In genomic region chr3:24450142-24450932, GRCh38 we compare ENCODE assay signal across 27 cellular contexts. TPM values are rescaled to one million over a fixed set of nuclear protein-coding genes. Genes with fewer than 3 reads are reported as not detected.
DNase-seq lines count a peak whose midpoint lies in the region; ATAC-seq and TF ChIP-seq lines count a peak whose summit lies in the region.
"Had no signal": no experiment of that assay in that cellular context is flagged by ENCODE, and none has a peak within 500 bp of the region (broad histone marks: within the 10 kb centered on the region; RNA-seq: fewer than 3 reads in every experiment).

No MANE protein-coding gene starts in this region.

- H3K36me3 ChIP-seq in Caco-2 (ENCODE audit: control insufficient read depth, insufficient read depth, low read length) (no peaks in the 10 kb centered on the region), PC-9 (ENCODE audit: low read depth) (no peaks in the 10 kb centered on the region), psoas muscle (ENCODE audit: insufficient read depth in 1 of 2, low read depth in 1 of 2) (no peaks in the 10 kb centered on the region), mesendoderm (ENCODE audit: control insufficient read depth, insufficient read depth, low read length) (no peaks in the 10 kb centered on the region)
- H3K36me3 ChIP-seq: esophagus muscularis mucosa, gastroesophageal sphincter, sigmoid colon had no signal

- no peak overlapping the region for H2AK5ac ChIP-seq in mesendoderm (ENCODE audit: low read length)

- H3K79me2 ChIP-seq in PC-9 (ENCODE audit: low read depth) (peaks cover 41% of the 10 kb centered on the region), mesendoderm (ENCODE audit: control insufficient read depth, insufficient read depth, low read length) (no peaks in the 10 kb centered on the region)

- H3K9me3 ChIP-seq in Caco-2 (no peaks in the 10 kb centered on the region), PC-9 (ENCODE audit: insufficient read depth, low read depth) (no peaks in the 10 kb centered on the region), right cardiac atrium (ENCODE audit: control insufficient read depth, low read length) (no peaks in the 10 kb centered on the region), psoas muscle (no peaks in the 10 kb centered on the region)
- H3K9me3 ChIP-seq: esophagus muscularis mucosa, gastroesophageal sphincter, sigmoid colon had no signal

- DNase-seq in Caco-2 (peak in 1 of 2 experiments; percentile 16), PC-9 (peak in 1 of 2 experiments; percentile 64), right cardiac atrium (no peak), psoas muscle (no peak), osteocyte (ENCODE audit: extremely low spot score, unreplicated experiment) (no peak), progenitor cell of endocrine pancreas (ENCODE audit: low spot score, unreplicated experiment) (no peak), GM10248 (ENCODE audit: extremely low spot score) (no peak), mesendoderm (no peak)
- DNase-seq: activated CD4-positive, alpha-beta T cell treated with anti-CD3 and anti-CD28 coated beads for 36 hours; activated CD8-positive, alpha-beta memory T cell treated with anti-CD3 and anti-CD28 coated beads for 24 hours; activated gamma-delta T cell; activated T-cell treated with anti-CD3 and anti-CD28 coated beads, Interleukin-2, amount 50 U/mL, for 1 hour; effector memory CD8-positive, alpha-beta T cell; GOT3; Kasumi-1; naive thymus-derived CD8-positive, alpha-beta T cell; NCI-H524; occipital lobe; sigmoid colon; stimulated activated naive CD8-positive, alpha-beta T cell treated with anti-CD3 and anti-CD28 coated beads, Interleukin-15, amount 100 ng/mL, for 72 hours; T-helper 17 cell had no signal

- H4K20me1 ChIP-seq in PC-9 (ENCODE audit: insufficient read depth), result no peaks in the 10 kb centered on the region

- H3K56ac ChIP-seq in mesendoderm (ENCODE audit: low read length), result no peak overlapping the region

- H3K4me1 Mint-ChIP-seq in Caco-2 (ENCODE audit: low read depth, unreplicated experiment), result peaks cover 38% of the 10 kb centered on the region
- H3K4me1 Mint-ChIP-seq in osteocyte (ENCODE audit: unreplicated experiment), result no peaks in the 10 kb centered on the region
- H3K4me1 Mint-ChIP-seq in progenitor cell of endocrine pancreas (ENCODE audit: low read depth), result peaks cover 39% of the 10 kb centered on the region
- H3K4me1 Mint-ChIP-seq: activated CD4-positive, alpha-beta T cell treated with anti-CD3 and anti-CD28 coated beads for 36 hours; B cell; naive thymus-derived CD8-positive, alpha-beta T cell; stimulated activated naive CD8-positive, alpha-beta T cell treated with anti-CD3 and anti-CD28 coated beads, Interleukin-15, amount 100 ng/mL, for 72 hours; T-helper 17 cell had no signal

- H3F3A ChIP-seq in PC-9 (ENCODE audit: insufficient read depth, low read depth), result peaks cover 23% of the 10 kb centered on the region

- CTCF ChIA-PET in Caco-2 (lab: Charles Lee), result interaction anchor here (0.6 to 1.9 kb wide), 2 partner anchors 46 to 350 kb away, joined by 3 to 11 read pairs; no protein-coding TSS in a partner anchor
- CTCF ChIA-PET in PC-9 (lab: Charles Lee), result no interaction called here
- CTCF ChIA-PET in GM10248 (lab: Yijun Ruan, JAX), result interaction anchor here (2.0 kb wide), 1 partner anchor 15 kb away, joined by 5 read pairs; no protein-coding TSS in a partner anchor

- H3K4me1 ChIP-seq in Caco-2 (peaks cover 77% of the 10 kb centered on the region), PC-9 (replicated peaks; ENCODE audit: insufficient read depth) (peaks cover 57% of the 10 kb centered on the region), right cardiac atrium (ENCODE audit: control insufficient read depth, insufficient read depth, low read length) (peaks cover 4% of the 10 kb centered on the region), psoas muscle (peaks cover 41% of the 10 kb centered on the region), mesendoderm (ENCODE audit: control insufficient read depth, low read depth, low read length) (no peaks in the 10 kb centered on the region)

- H3K27ac Mint-ChIP-seq in Caco-2 (ENCODE audit: unreplicated experiment) (peak overlapping the region; percentile 74), osteocyte (ENCODE audit: unreplicated experiment) (no peak overlapping the region), progenitor cell of endocrine pancreas (no peak overlapping the region)
- H3K27ac Mint-ChIP-seq: activated CD4-positive, alpha-beta T cell treated with anti-CD3 and anti-CD28 coated beads for 36 hours; B cell; brain; effector memory CD8-positive, alpha-beta T cell; naive thymus-derived CD8-positive, alpha-beta T cell; stimulated activated naive CD8-positive, alpha-beta T cell treated with anti-CD3 and anti-CD28 coated beads, Interleukin-15, amount 100 ng/mL, for 72 hours; T-helper 17 cell had no signal

- BruUV-seq in Caco-2 (replicated peaks; lab: Mats Ljungman, UMichigan) (no TSS peak), PC-9 (replicated peaks; lab: Mats Ljungman, UMichigan) (no TSS peak)

- no peak overlapping the region for H2BK15ac ChIP-seq in mesendoderm (replicated peaks; ENCODE audit: low read depth)

- H3K9me3 Mint-ChIP-seq in Caco-2 (ENCODE audit: unreplicated experiment) (no peaks in the 10 kb centered on the region), osteocyte (ENCODE audit: unreplicated experiment) (no peaks in the 10 kb centered on the region), progenitor cell of endocrine pancreas (ENCODE audit: low read depth) (no peaks in the 10 kb centered on the region)
- H3K9me3 Mint-ChIP-seq: stimulated activated naive CD8-positive, alpha-beta T cell treated with anti-CD3 and anti-CD28 coated beads, Interleukin-15, amount 100 ng/mL, for 72 hours had no signal

- H3K36me3 Mint-ChIP-seq in Caco-2 (ENCODE audit: insufficient read depth, unreplicated experiment), result peaks cover 6% of the 10 kb centered on the region
- no peaks in the 10 kb centered on the region for H3K36me3 Mint-ChIP-seq in osteocyte (ENCODE audit: unreplicated experiment)
- H3K36me3 Mint-ChIP-seq in progenitor cell of endocrine pancreas (ENCODE audit: insufficient read depth), result peaks cover 3% of the 10 kb centered on the region
- H3K36me3 Mint-ChIP-seq: brain; naive thymus-derived CD8-positive, alpha-beta T cell had no signal

- ATAC-seq in right cardiac atrium (peak; percentile 47 to 51), psoas muscle (peak; percentile 57 to 84 (median 80))
- ATAC-seq: activated CD4-positive, alpha-beta T cell treated with anti-CD3 and anti-CD28 coated beads for 36 hours; effector memory CD8-positive, alpha-beta T cell; gastroesophageal sphincter; naive thymus-derived CD8-positive, alpha-beta T cell; stimulated activated naive CD8-positive, alpha-beta T cell treated with anti-CD3 and anti-CD28 coated beads, Interleukin-15, amount 100 ng/mL, for 72 hours; T-helper 17 cell had no signal

- H2AFZ ChIP-seq in PC-9, result peak overlapping the region; percentile 35; the same call in 1 of the 2 replicates

- no peak overlapping the region for H3K9ac ChIP-seq in mesendoderm (ENCODE audit: low read length)

- intact Hi-C loops in Caco-2 (cut with micrococcal nuclease; ENCODE audit: unreplicated experiment) (loop anchor here (2.0 to 10.0 kb wide), 4 partner anchors 22 to 506 kb away; partner anchors contain the start of gene NR1D2), PC-9 (cut with micrococcal nuclease; ENCODE audit: unreplicated experiment) (loop anchor here (2.0 to 5.0 kb wide), 2 partner anchors 44 to 183 kb away; partner anchors contain the start of gene THRB), right cardiac atrium (cut with DNase I) (no loop called here), psoas muscle (cut with DNase I) (loop anchor here in 1 of 2 donors (5.0 kb wide), 1 partner anchor 37 kb away; no protein-coding TSS in a partner anchor)

- H3K79me1 ChIP-seq in mesendoderm (ENCODE audit: low read length), result no peaks in the 10 kb centered on the region

- TF ChIP-seq CTCF in Caco-2 (IDR thresholded peaks at IDR 0.05; ENCODE audit: insufficient read depth in 1 of 2, low read depth in 1 of 2, low read length in 1 of 2, severe bottlenecking in 1 of 2, unreplicated experiment in 1 of 2) (no peak), PC-9 (conservative IDR thresholded peaks at IDR 0.05) (no peak), psoas muscle (IDR thresholded peaks at IDR 0.05) (no peak), osteocyte (IDR thresholded peaks at IDR 0.05) (no peak), progenitor cell of endocrine pancreas (IDR thresholded peaks at IDR 0.05; ENCODE audit: unreplicated experiment) (no peak), GM10248 (IDR thresholded peaks at IDR 0.05; ENCODE audit: control extremely low read depth, extremely low read depth, low read depth, missing control alignments) (no peak)

- H3K4me3 Mint-ChIP-seq in Caco-2 (ENCODE audit: unreplicated experiment) (peak overlapping the region; percentile 74), osteocyte (ENCODE audit: unreplicated experiment) (no peak overlapping the region), progenitor cell of endocrine pancreas (ENCODE audit: low read depth) (no peak overlapping the region)
- H3K4me3 Mint-ChIP-seq: activated CD4-positive, alpha-beta T cell treated with anti-CD3 and anti-CD28 coated beads for 36 hours; B cell; brain; effector memory CD8-positive, alpha-beta T cell; naive thymus-derived CD8-positive, alpha-beta T cell; stimulated activated naive CD8-positive, alpha-beta T cell treated with anti-CD3 and anti-CD28 coated beads, Interleukin-15, amount 100 ng/mL, for 72 hours; T-helper 17 cell had no signal

- H3K27ac ChIP-seq in PC-9, result peak overlapping the region; percentile 80
- no peak overlapping the region for H3K27ac ChIP-seq in right cardiac atrium (ENCODE audit: low read length)
- peak overlapping the region; percentile 72 for H3K27ac ChIP-seq in psoas muscle
- no peak overlapping the region for H3K27ac ChIP-seq in mesendoderm (ENCODE audit: low read depth, low read length)
- H3K27ac ChIP-seq: esophagus muscularis mucosa, gastroesophageal sphincter, sigmoid colon, SK-N-MC had no signal

- no peak overlapping the region for H3K18ac ChIP-seq in mesendoderm (ENCODE audit: low read length)

- no peaks in the 10 kb centered on the region for H3K9me2 ChIP-seq in PC-9 (ENCODE audit: insufficient read depth)

- H3K27me3 Mint-ChIP-seq in Caco-2 (ENCODE audit: insufficient read depth, unreplicated experiment), result no peaks in the 10 kb centered on the region
- H3K27me3 Mint-ChIP-seq in osteocyte (ENCODE audit: unreplicated experiment), result no peaks in the 10 kb centered on the region
- H3K27me3 Mint-ChIP-seq in progenitor cell of endocrine pancreas, result peaks cover 16% of the 10 kb centered on the region
- H3K27me3 Mint-ChIP-seq: effector memory CD8-positive, alpha-beta T cell; stimulated activated naive CD8-positive, alpha-beta T cell treated with anti-CD3 and anti-CD28 coated beads, Interleukin-15, amount 100 ng/mL, for 72 hours; T-helper 17 cell had no signal

- H3K27me3 ChIP-seq in Caco-2 (replicated peaks; ENCODE audit: control insufficient read depth, insufficient read depth, low read length) (no peaks in the 10 kb centered on the region), PC-9 (ENCODE audit: insufficient read depth, low read depth) (no peaks in the 10 kb centered on the region), right cardiac atrium (ENCODE audit: control insufficient read depth, insufficient read depth) (no peaks in the 10 kb centered on the region), psoas muscle (ENCODE audit: insufficient read depth in 3 of 3, low read length in 2 of 3) (no peaks in the 10 kb centered on the region), mesendoderm (ENCODE audit: insufficient read depth, low read length, poor library complexity) (no peaks in the 10 kb centered on the region)
- H3K27me3 ChIP-seq: esophagus muscularis mucosa, gastroesophageal sphincter, sigmoid colon had no signal

- no peak overlapping the region for H3K23ac ChIP-seq in mesendoderm (ENCODE audit: low read length)

- H2BK5ac ChIP-seq in mesendoderm (ENCODE audit: low read length), result no peak overlapping the region

- WGBS in right cardiac atrium, result 66% methylated on average over 6 of the region's 6 CpGs
- 41 to 57% (median 43%) methylated on average over 6 of the region's 6 CpGs for WGBS in psoas muscle, 3 donors
- no CpG with 5 or more reads among the region's 6 CpGs for WGBS in mesendoderm (ENCODE audit: extremely low coverage, insufficient coverage, low lambda C conversion rate)

- H4K5ac ChIP-seq in mesendoderm (ENCODE audit: low read length), result no peak overlapping the region

- H3K4ac ChIP-seq in mesendoderm (ENCODE audit: low read depth, low read length), result no peak overlapping the region

- H2BK120ac ChIP-seq in mesendoderm (ENCODE audit: low read depth, low read length), result no peak overlapping the region

- H3K4me2 ChIP-seq in PC-9 (peak overlapping the region; percentile 80), mesendoderm (ENCODE audit: low read length) (no peak overlapping the region)

- POLR2A ChIA-PET in Caco-2 (lab: Charles Lee) (interaction anchor here (0.5 to 1.0 kb wide), 2 partner anchors 32 to 46 kb away, joined by 3 to 5 read pairs; no protein-coding TSS in a partner anchor), PC-9 (lab: Charles Lee; ENCODE audit: unreplicated experiment) (no interaction called here), GM10248 (lab: Yijun Ruan, JAX) (no interaction called here)

- H4K8ac ChIP-seq in mesendoderm (ENCODE audit: low read depth, low read length), result no peak overlapping the region

- H3K4me3 ChIP-seq in Caco-2 (ENCODE audit: low read depth, low read length) (peak overlapping the region; percentile 20; the same call in 1 of the 2 replicates), PC-9 (peak overlapping the region; percentile 47), right cardiac atrium (ENCODE audit: low read length) (no peak overlapping the region), psoas muscle (peak overlapping the region; percentile 55), mesendoderm (ENCODE audit: low read length) (no peak overlapping the region)
- H3K4me3 ChIP-seq: esophagus muscularis mucosa, gastroesophageal sphincter, sigmoid colon, SK-N-MC had no signal

RNA-seq across cellular contexts. Expression of gene THRB, which starts 44.3 kb away (rescaled TPM):
- total RNA-seq in Caco-2 (2022) (17.5 and 19.4 TPM in 2 replicates), PC-9 (2021) (9.7 and 11.2 TPM in 2 replicates), right cardiac atrium (10 to 100 TPM; 16.1 to 25.0 (median 21.3) TPM), psoas muscle (10 to 100 TPM; 29.1 to 38.6 (median 33.1) TPM), osteocyte (3.6 and 4.6 TPM in 2 replicates), progenitor cell of endocrine pancreas (19.7 and 28.4 TPM in 2 replicates)
- polyA plus RNA-seq in right cardiac atrium (5.3 TPM), psoas muscle (10 to 100 TPM; 11.5 to 33.3 (median 16.2) TPM)
- 0.37 TPM for polyA plus RNA-seq in mesendoderm (2013, experiment 1 of 2)
- 0.52 TPM for polyA plus RNA-seq in mesendoderm (2013, experiment 2 of 2)
- total RNA-seq: activated CD4-positive, alpha-beta T cell treated with anti-CD3 and anti-CD28 coated beads for 36 hours; G401; naive thymus-derived CD8-positive, alpha-beta T cell had no signal
- polyA plus RNA-seq: naive thymus-derived CD8-positive, alpha-beta T cell had no signal

Comparison
In these comparisons a context has a peak if more than half of its experiments do, and no peak if none do; other contexts are left out.
1. H3K4me3 ChIP-seq: peak in Caco-2 (single experiment), PC-9 (single experiment) and psoas muscle (single experiment); none in right cardiac atrium (single experiment) and mesendoderm (single experiment).
2. H3K27ac ChIP-seq: peak in PC-9 (single experiment) and psoas muscle (single experiment); none in right cardiac atrium (single experiment) and mesendoderm (single experiment).
3. intact Hi-C loops: an anchor here in Caco-2 (2.0 to 10.0 kb wide) and PC-9 (2.0 to 5.0 kb wide); none called in right cardiac atrium.